ENCODE assay signal across 8 cellular contexts in genomic region chr10:119199231-119199992, GRCh38. TPM values are rescaled to one million over a fixed set of nuclear protein-coding genes. Genes with fewer than 3 reads are reported as not detected.
A peak's percentile ranks its signal among the peaks of the same experiment; 100 is the strongest.
DNase-seq lines count a peak whose midpoint lies in the region; ATAC-seq, FAIRE-seq and TF ChIP-seq lines count a peak whose summit lies in the region.

No MANE protein-coding gene starts in this region.

- no peaks in the 10 kb centered on the region for H3K9me3 ChIP-seq in left ventricle myocardium inferior (replicated peaks)
- H3K9me3 ChIP-seq in prostate gland, result no peaks in the 10 kb centered on the region

- intact Hi-C loops in Right ventricle myocardium inferior (cut with DNase I), result loop anchor here (1.0 to 2.0 kb wide), 2 partner anchors 246 to 289 kb away; no protein-coding TSS in a partner anchor
- intact Hi-C loops in cardiac septum (cut with DNase I), result loop anchor here (1.0 to 5.0 kb wide), 3 partner anchors 246 to 343 kb away; partner anchors contain the start of gene RGS10
- intact Hi-C loops in left ventricle myocardium inferior (cut with micrococcal nuclease), result no loop called here
- intact Hi-C loops in prostate gland (cut with DNase I), result loop anchor here (2.0 kb wide), 1 partner anchor 245 kb away; no protein-coding TSS in a partner anchor

- H3K27ac ChIP-seq in left ventricle myocardium inferior (replicated peaks) (no peak overlapping the region), prostate gland (no peak overlapping the region)

- H3K36me3 ChIP-seq in left ventricle myocardium inferior (no peaks in the 10 kb centered on the region), prostate gland (no peaks in the 10 kb centered on the region)

- H3K4me1 ChIP-seq in left ventricle myocardium inferior (peaks cover 8% of the 10 kb centered on the region), prostate gland (replicated peaks) (no peaks in the 10 kb centered on the region)

- 55% methylated on average over 9 of the region's 9 CpGs for WGBS in prostate gland

- peak; percentile 91 for TF ChIP-seq CTCF in left ventricle myocardium inferior (IDR thresholded peaks at IDR 0.05; ENCODE audit: borderline replicate concordance)
- peak in 3 of 4 experiments; percentile 20 to 75 (median 65) for TF ChIP-seq CTCF in prostate gland (IDR thresholded peaks at IDR 0.05)

- no peak for TF ChIP-seq POLR2A in prostate gland (IDR thresholded peaks at IDR 0.05)

- FAIRE-seq in RCC 7860 (lab: Jason Lieb, UNC), result no peak

- no peak for DNase-seq in Right ventricle myocardium inferior (ENCODE audit: missing footprints)
- no peak for DNase-seq in cardiac septum (ENCODE audit: low spot score)
- DNase-seq in HK-2 (ENCODE audit: unreplicated experiment), result peak; percentile 51
- peak; percentile 62 for DNase-seq in RCC 7860 (ENCODE audit: low spot score)
- peak in 55 of 58 donors; percentile 7 to 91 (median 49) for DNase-seq in anterior cingulate cortex (lab: John Stamatoyannopoulos, UW)
- peak; percentile 32 for DNase-seq in left ventricle myocardium inferior
- DNase-seq in prostate gland (ENCODE audit: low spot score), result peak; percentile 46

- H3K27me3 ChIP-seq in left ventricle myocardium inferior (ENCODE audit: low read depth) (no peaks in the 10 kb centered on the region), prostate gland (replicated peaks; ENCODE audit: insufficient read depth) (no peaks in the 10 kb centered on the region)

- H3K4me3 ChIP-seq in left ventricle myocardium inferior, result no peak overlapping the region
- no peak overlapping the region for H3K4me3 ChIP-seq in prostate gland

- peak; percentile 96 for ATAC-seq in Right ventricle myocardium inferior
- ATAC-seq in HG02763 (IDR thresholded peaks at IDR 0.05; ENCODE audit: unreplicated experiment), result no peak

RNA-seq across cellular contexts. Expression of gene GRK5, which starts 8.0 kb away (rescaled TPM):
- total RNA-seq in Right ventricle myocardium inferior, result 48.6 TPM
- 17.6 TPM for total RNA-seq in cardiac septum
- total RNA-seq in left ventricle myocardium inferior, result 52.8 TPM
- 10 to 100 TPM in 1 of 2 donors, 1 to 10 TPM in 1; 4.8 to 10.6 TPM for total RNA-seq in prostate gland

RNA-seq across cellular contexts. Expression of gene PRDX3, which starts 20.8 kb away (rescaled TPM):
- total RNA-seq in Right ventricle myocardium inferior (285 TPM), cardiac septum (220 TPM), left ventricle myocardium inferior (301 TPM), prostate gland (100 to 1,000 TPM; 123 to 167 TPM)

RNA-seq across cellular contexts. Expression of gene SFXN4, which starts 33.9 kb away (rescaled TPM):
- total RNA-seq in Right ventricle myocardium inferior (42.0 TPM), cardiac septum (44.0 TPM), left ventricle myocardium inferior (52.7 TPM), prostate gland (10 to 100 TPM; 19.7 to 22.7 TPM)

Comparison
In these comparisons a context has a peak if more than half of its experiments do, and no peak if none do; other contexts are left out.
1. DNase-seq: peak in HK-2 (single experiment), RCC 7860 (single experiment), anterior cingulate cortex (55 of 58), left ventricle myocardium inferior (single experiment) and prostate gland (single experiment); none in Right ventricle myocardium inferior (single experiment) and cardiac septum (single experiment).